In the genomic region with DNA sequence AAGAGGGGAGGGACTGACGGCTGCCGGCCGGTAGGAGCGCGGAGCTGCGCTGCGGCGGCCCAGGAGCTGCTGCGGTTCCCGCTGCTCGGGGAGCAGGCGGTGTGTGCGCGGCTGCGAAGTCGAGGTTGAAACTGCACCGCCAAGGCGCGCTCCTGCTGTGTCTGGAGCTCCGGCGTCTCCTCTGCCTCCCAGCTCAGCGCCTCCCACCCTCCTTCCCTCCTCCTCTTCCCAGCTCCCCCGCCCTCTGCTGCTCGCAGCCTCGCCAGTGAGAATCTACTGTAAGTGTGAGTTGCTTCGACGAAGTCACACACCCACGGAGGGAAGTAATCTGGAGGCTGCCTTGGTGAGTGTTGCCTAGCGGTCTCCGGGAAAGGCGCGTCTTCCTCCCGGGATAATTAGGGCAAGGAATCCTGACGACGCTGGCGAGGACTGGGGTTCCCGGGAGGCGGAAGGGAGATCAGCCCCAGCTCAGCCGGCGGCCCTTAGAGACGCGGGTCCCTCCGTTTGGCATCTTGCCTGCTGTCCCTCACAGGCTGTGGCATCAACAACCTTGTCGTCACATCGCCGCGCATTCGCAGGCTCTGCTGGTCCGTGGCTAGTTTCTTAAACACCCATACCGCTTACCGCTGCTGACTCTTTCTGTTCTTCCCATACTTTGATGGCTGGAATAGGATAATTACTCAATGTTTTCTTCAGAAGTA, we compare ENCODE assay signal across 8 cellular contexts. TPM values are rescaled to one million over a fixed set of nuclear protein-coding genes. Genes with fewer than 3 reads are reported as not detected.
DNase-seq lines count a peak whose midpoint lies in the region; ATAC-seq lines count a peak whose summit lies in the region.

Gene EPHA5, minus strand, starts transcription at position 159 of the 701 bp plus-strand sequence. CDS start 747 bp downstream, outside the sequence.

- peak within 1 kb of the TSS; percentile 29 for H3K4me3 Mint-ChIP-seq in activated CD8-positive, alpha-beta T cell treated with anti-CD3 and anti-CD28 coated beads, Interleukin-2, amount 10 ng/mL, durations not matched to agents 7 days and 5 days

- H3K27ac Mint-ChIP-seq in activated CD8-positive, alpha-beta T cell treated with anti-CD3 and anti-CD28 coated beads, Interleukin-2, amount 10 ng/mL, durations not matched to agents 7 days and 5 days, result no peak within 1 kb of the TSS

- H3K4me1 ChIP-seq in neuron (ENCODE audit: insufficient read depth, low read length), result peaks cover 17% of the 10 kb centered on the region

- peaks cover 3% of the 10 kb centered on the region for H3K9me3 Mint-ChIP-seq in activated CD8-positive, alpha-beta T cell treated with anti-CD3 and anti-CD28 coated beads, Interleukin-2, amount 10 ng/mL, durations not matched to agents 7 days and 5 days (ENCODE audit: insufficient read depth)

- H3K9me3 ChIP-seq in neuron (ENCODE audit: low read length), result no peaks in the 10 kb centered on the region

- DNase-seq in DMS79 treated with DMSO at 0.1 percent for 48 hours (lab: John Stamatoyannopoulos, UW) (peak; percentile 5), DMS79 (lab: John Stamatoyannopoulos, UW) (no peak), NCI-H1417 (lab: John Stamatoyannopoulos, UW) (peak; percentile 73 to 94 (median 89)), globus pallidus (ENCODE audit: low spot score) (peak; percentile 51)
- DNase-seq in activated CD8-positive, alpha-beta T cell treated with anti-CD3 and anti-CD28 coated beads, Interleukin-2, amount 10 ng/mL, durations not matched to agents 7 days and 5 days, result peak; percentile 21
- no peak for DNase-seq in stimulated activated naive CD4-positive, alpha-beta T cell treated with Interleukin-2 at 50 U/mL for 16 hours (lab: John Stamatoyannopoulos, UW)

- ATAC-seq in activated CD8-positive, alpha-beta T cell treated with anti-CD3 and anti-CD28 coated beads, Interleukin-2, amount 10 ng/mL, durations not matched to agents 7 days and 5 days, result peak; percentile 75
- ATAC-seq in GM18873 (IDR thresholded peaks at IDR 0.05; ENCODE audit: low FRiP score, unreplicated experiment), result no peak

- peak within 1 kb of the TSS; percentile 83 for H2AFZ ChIP-seq in neuron (ENCODE audit: low read depth, low read length)

- POLR2A ChIA-PET in activated CD8-positive, alpha-beta T cell treated with anti-CD3 and anti-CD28 coated beads, Interleukin-2, amount 10 ng/mL, durations not matched to agents 7 days and 5 days (lab: Charles Lee), result no interaction called here

- H3K27me3 ChIP-seq in neuron (ENCODE audit: insufficient read depth, low read length), result peaks cover 41% of the 10 kb centered on the region

- H3K27me3 Mint-ChIP-seq in activated CD8-positive, alpha-beta T cell treated with anti-CD3 and anti-CD28 coated beads, Interleukin-2, amount 10 ng/mL, durations not matched to agents 7 days and 5 days (ENCODE audit: low read depth), result peaks cover 39% of the 10 kb centered on the region

- peaks cover 4% of the 10 kb centered on the region for H3K36me3 Mint-ChIP-seq in activated CD8-positive, alpha-beta T cell treated with anti-CD3 and anti-CD28 coated beads, Interleukin-2, amount 10 ng/mL, durations not matched to agents 7 days and 5 days (ENCODE audit: low read depth)

- CTCF ChIA-PET in activated CD8-positive, alpha-beta T cell treated with anti-CD3 and anti-CD28 coated beads, Interleukin-2, amount 10 ng/mL, durations not matched to agents 7 days and 5 days (lab: Charles Lee), result no interaction called here

- H3K4me1 Mint-ChIP-seq in activated CD8-positive, alpha-beta T cell treated with anti-CD3 and anti-CD28 coated beads, Interleukin-2, amount 10 ng/mL, durations not matched to agents 7 days and 5 days (ENCODE audit: low read depth), result peaks cover 7% of the 10 kb centered on the region

- H3K4me3 ChIP-seq in neuron (ENCODE audit: low read length), result peak within 1 kb of the TSS; percentile 55

- no peaks in the 10 kb centered on the region for H3K36me3 ChIP-seq in neuron (ENCODE audit: insufficient read depth, low read length)

RNA-seq across cellular contexts. Expression of gene EPHA5, which starts in this region (rescaled TPM):
- not detected for total RNA-seq in activated CD8-positive, alpha-beta T cell treated with anti-CD3 and anti-CD28 coated beads, Interleukin-2, amount 10 ng/mL, durations not matched to agents 7 days and 5 days

Comparison
In these comparisons a context has a peak if more than half of its experiments do, and no peak if none do; other contexts are left out.
1. DNase-seq: peak in DMS79 treated with DMSO at 0.1 percent for 48 hours (single experiment), NCI-H1417 (3 of 3) and globus pallidus (single experiment); none in DMS79 (single experiment) and stimulated activated naive CD4-positive, alpha-beta T cell treated with Interleukin-2 at 50 U/mL for 16 hours (single experiment).
2. Peak in DNase-seq and ATAC-seq in activated CD8-positive, alpha-beta T cell treated with anti-CD3 and anti-CD28 coated beads, Interleukin-2, amount 10 ng/mL, durations not matched to agents 7 days and 5 days; RNA of the gene not detected or under 1 TPM.